12 cellular contexts compared by ENCODE assay signal in genomic region chr1:167430849-167431242, GRCh38.
DNase-seq lines count a peak whose midpoint lies in the region; ATAC-seq, FAIRE-seq and TF ChIP-seq lines count a peak whose summit lies in the region.
"Had no signal": no experiment of that assay in that cellular context is flagged by ENCODE, and none has a peak within 500 bp of the region (broad histone marks: within the 10 kb centered on the region; RNA-seq: fewer than 3 reads in every experiment).

No MANE protein-coding gene starts in this region.

- peak overlapping the region; percentile 97 for H2BK12ac ChIP-seq in H1 (ENCODE audit: low read depth, low read length)

- peak overlapping the region; percentile 40 to 41 for H3K4me2 ChIP-seq in H1 (ENCODE audit: insufficient read depth in 1 of 2, low read depth in 2 of 2, low read length in 2 of 2)

- POLR2A ChIA-PET in H1 (lab: Charles Lee; ENCODE audit: partially characterized antibody) = interaction anchor here (0.8 to 2.1 kb wide), 5 partner anchors 8 to 370 kb away, joined by 3 to 8 read pairs (median 4); partner anchors contain the start of gene POU2F1

- no peak overlapping the region for H2AFZ ChIP-seq in H1 (ENCODE audit: low read length)

- no peak for FAIRE-seq in H1 (lab: Jason Lieb, UNC)
- FAIRE-seq: K562 had no signal

- H3K56ac ChIP-seq in H1 (replicated peaks; ENCODE audit: insufficient read length, low read depth, low read length) = no peak overlapping the region

- H3K9ac ChIP-seq in H1 (replicated peaks in 1 of 4; ENCODE audit: extremely low read depth in 1 of 4, low read depth in 3 of 4, low read length in 3 of 4) = no peak overlapping the region

- H2BK15ac ChIP-seq in H1 (ENCODE audit: low read length) = 0 out of 2 replicates have a peak overlapping the region, but pooled peaks have one; percentile 33

- TF ChIP-seq POLR2A in heart left ventricle (IDR thresholded peaks at IDR 0.05) (no peak), H1 (IDR thresholded peaks at IDR 0.05; ENCODE audit: control extremely low read depth in 1 of 2, low read depth in 2 of 2, low read length in 2 of 2) (no peak)

- no peaks in the 10 kb centered on the region for H3K23me2 ChIP-seq in H1 (ENCODE audit: low read depth, low read length)

- H3K27me3 ChIP-seq in heart left ventricle (no peaks in the 10 kb centered on the region), H1 (replicated peaks in 1 of 4; ENCODE audit: control insufficient read depth in 3 of 4, extremely low read depth in 1 of 4, insufficient read depth in 3 of 4, low read length in 3 of 4) (peaks cover 0 to 3% (median 0%) of the 10 kb centered on the region in 4 experiments; a peak in 1 of 7 replicates)

- no peak overlapping the region for H2BK120ac ChIP-seq in H1 (replicated peaks; ENCODE audit: low read depth, low read length)

- CTCF ChIA-PET in H1 (lab: Charles Lee; ENCODE audit: partially characterized antibody) = interaction anchor here (0.6 to 5.5 kb wide), 9 partner anchors 11 to 257 kb away, joined by 3 to 64 read pairs (median 3); no protein-coding TSS in a partner anchor

- ATAC-seq in heart left ventricle (peak in 3 of 4 donors; percentile 16 to 36 (median 19)), left cardiac atrium (no peak), HG03432 (IDR thresholded peaks at IDR 0.05; ENCODE audit: unreplicated experiment) (peak; percentile 18), HG03520 (IDR thresholded peaks at IDR 0.05; ENCODE audit: unreplicated experiment) (no peak)
- ATAC-seq: K562 had no signal

- H3K4ac ChIP-seq in H1 (replicated peaks; ENCODE audit: insufficient read length, low read depth, low read length) = no peak overlapping the region

- 90 to 95% (median 92%) methylated on average over 8 to 10 of the region's 10 CpGs for WGBS in heart left ventricle, 4 donors
- WGBS in H1 (ENCODE audit: extremely low coverage in 1 of 2, insufficient coverage in 1 of 2, insufficient read length in 1 of 2, insufficient replicate concordance in 2 of 2, low coverage in 1 of 2, low lambda C conversion rate in 2 of 2, missing lambda C conversion rate in 1 of 2), 2 experiments = 59% methylated on average over 8 of the region's 10 CpGs; no CpG with 5 or more reads in 1 of the 2 experiments

- H3K27ac ChIP-seq in heart left ventricle = no peak overlapping the region
- H3K27ac ChIP-seq in H1 (ENCODE audit: low read depth, low read length) = no peak overlapping the region

- TF ChIP-seq CTCF in heart left ventricle (IDR thresholded peaks at IDR 0.05) (no peak), H1 (IDR thresholded peaks at IDR 0.05; ENCODE audit: control extremely low read depth in 1 of 3, insufficient read depth in 1 of 3, low read depth in 1 of 3, low read length in 3 of 3) (no peak)

- no peak for TF ChIP-seq EP300 in H1 (IDR thresholded peaks at IDR 0.05; ENCODE audit: borderline replicate concordance in 1 of 2, low read depth in 2 of 2, low read length in 2 of 2)

- no peaks in the 10 kb centered on the region for H3K79me2 ChIP-seq in H1 (ENCODE audit: control insufficient read depth in 1 of 2, insufficient read depth in 2 of 2, low read length in 2 of 2)

- no peaks in the 10 kb centered on the region for H4K20me1 ChIP-seq in H1 (replicated peaks in 1 of 2; ENCODE audit: control insufficient read depth in 1 of 2, insufficient read depth in 2 of 2, low read length in 2 of 2)

- no peak overlapping the region for H3K14ac ChIP-seq in H1 (ENCODE audit: insufficient read length)

- peaks cover 0 to 21% (median 3%) of the 10 kb centered on the region in 12 donors for H3K4me1 ChIP-seq in heart left ventricle
- H3K4me1 ChIP-seq in H1 (replicated peaks in 1 of 4; ENCODE audit: control insufficient read depth in 3 of 4, insufficient read depth in 4 of 4, low read length in 3 of 4) = peaks cover 20 to 43% (median 24%) of the 10 kb centered on the region in 4 experiments

- H3K36me3 ChIP-seq in heart left ventricle = no peaks in the 10 kb centered on the region
- no peaks in the 10 kb centered on the region for H3K36me3 ChIP-seq in H1 (ENCODE audit: control insufficient read depth in 2 of 4, insufficient read depth in 4 of 4, low read length in 3 of 4)

- DNase-seq in heart left ventricle (no peak), left cardiac atrium (no peak), H1 (ENCODE audit: low read depth in 1 of 2, low spot score in 2 of 2) (peak in 1 of 2 experiments; percentile 63), medulla oblongata (ENCODE audit: extremely low spot score) (no peak), inferior parietal cortex (ENCODE audit: extremely low spot score) (no peak), posterior vena cava (ENCODE audit: low spot score) (no peak)
- DNase-seq: amygdala, NCI-H2227 treated with DMSO at 0.1 percent for 48 hours, Right ventricle myocardium superior had no signal

- no peak overlapping the region for H3K4me3 ChIP-seq in heart left ventricle
- H3K4me3 ChIP-seq in H1 (ENCODE audit: extremely low read depth in 1 of 4, insufficient read depth in 2 of 4, low read depth in 3 of 4, low read length in 4 of 4) = no peak overlapping the region
- H3K4me3 ChIP-seq: K562 had no signal

- H3K9me3 ChIP-seq in heart left ventricle (no peaks in the 10 kb centered on the region), H1 (ENCODE audit: insufficient read depth in 2 of 2, low read depth in 1 of 2, low read length in 1 of 2) (no peaks in the 10 kb centered on the region)

- H4K8ac ChIP-seq in H1 (ENCODE audit: extremely low read depth, insufficient read depth, low read length) = no peak overlapping the region

- H3K79me1 ChIP-seq in H1 (ENCODE audit: low read depth, low read length) = no peaks in the 10 kb centered on the region

- peak overlapping the region; percentile 4 for H4K91ac ChIP-seq in H1 (replicated peaks; ENCODE audit: insufficient read length, low read length)

- no peak overlapping the region for H4K5ac ChIP-seq in H1 (ENCODE audit: insufficient read length, low read depth, low read length)

- H2AK5ac ChIP-seq in H1 (ENCODE audit: low read depth, low read length) = peak overlapping the region; percentile 20; the same call in 1 of the 2 replicates

- no peak overlapping the region for H3K23ac ChIP-seq in H1 (ENCODE audit: insufficient read length)

- intact Hi-C loops in heart left ventricle (cut with DNase I) = no loop called here
- intact Hi-C loops in left cardiac atrium (cut with DNase I) = no loop called here
- intact Hi-C loops in posterior vena cava (cut with DNase I) = no loop called here

- TF ChIP-seq RAD21 in H1 (IDR thresholded peaks at IDR 0.05 in 1 of 2, conservative IDR thresholded peaks at IDR 0.05 in 1 of 2; ENCODE audit: low read depth in 2 of 2, low read length in 2 of 2) = no peak

- peak overlapping the region; percentile 51 for H3K18ac ChIP-seq in H1 (ENCODE audit: extremely low read depth, low read length)

- peak overlapping the region; percentile 17 for H2BK20ac ChIP-seq in H1 (ENCODE audit: low read length)

- H2BK5ac ChIP-seq in H1 (ENCODE audit: low read depth, low read length) = peak overlapping the region; percentile 94

TF ChIP-seq in H1, 55 proteins besides CTCF, POLR2A, EP300 and RAD21:
- TF ChIP-seq MAX (IDR thresholded peaks at IDR 0.05) = peak; percentile 23; the same call in 1 of the 2 replicates
- no peak for TF ChIP-seq RFX5 (IDR thresholded peaks at IDR 0.05; ENCODE audit: borderline replicate concordance, low read depth, low read length)

Comparison
In these comparisons a context has a peak if more than half of its experiments do, and no peak if none do; other contexts are left out.
1. ATAC-seq: peak in heart left ventricle (3 of 4) and HG03432 (single experiment); none in left cardiac atrium (0 of 2) and HG03520 (single experiment).